Comparison of ENCODE assay signal across 8 cellular contexts in genomic region chr1:114668784-114669561, GRCh38.
DNase-seq lines count a peak whose midpoint lies in the region; ATAC-seq and TF ChIP-seq lines count a peak whose summit lies in the region.

No MANE protein-coding gene starts in this region.

- H3K4me1 ChIP-seq in DOHH2 (ENCODE audit: control insufficient read depth, low read length), result peaks cover 14% of the 10 kb centered on the region

- H3K4me2 ChIP-seq in DOHH2 (ENCODE audit: low read length), result peak overlapping the region; percentile 96

- TF ChIP-seq CTCF in DOHH2 (IDR thresholded peaks at IDR 0.05; ENCODE audit: low read depth, low read length, poor library complexity, severe bottlenecking), result no peak
- no peak for TF ChIP-seq CTCF in nephron (IDR thresholded peaks at IDR 0.05; ENCODE audit: unreplicated experiment in 3 of 3)
- no peak for TF ChIP-seq CTCF in GM13976 (IDR thresholded peaks at IDR 0.05; ENCODE audit: borderline replicate concordance, control extremely low read depth, extremely low read depth, insufficient read depth, missing control alignments)
- TF ChIP-seq CTCF in GM10248 (IDR thresholded peaks at IDR 0.05; ENCODE audit: control extremely low read depth, extremely low read depth, low read depth, missing control alignments), result no peak

- H3K27ac ChIP-seq in DOHH2 (ENCODE audit: low read depth, low read length), result no peak overlapping the region

- H3K9me2 ChIP-seq in DOHH2 (replicated peaks; ENCODE audit: control insufficient read depth, low read length), result no peaks in the 10 kb centered on the region

- no peak for ATAC-seq in effector memory CD8-positive, alpha-beta T cell (replicated peaks)

- H3K9me3 ChIP-seq in DOHH2 (ENCODE audit: control insufficient read depth, insufficient read depth, low read length), result no peaks in the 10 kb centered on the region

- peaks cover 5% of the 10 kb centered on the region for H3K36me3 Mint-ChIP-seq in effector memory CD8-positive, alpha-beta T cell (ENCODE audit: insufficient read depth)
- H3K36me3 Mint-ChIP-seq in nephron (ENCODE audit: low read depth), result no peaks in the 10 kb centered on the region

- peaks cover 0 to 7% of the 10 kb centered on the region in 2 donors for H3K27me3 Mint-ChIP-seq in effector memory CD8-positive, alpha-beta T cell
- H3K27me3 Mint-ChIP-seq in nephron (ENCODE audit: low read depth), result peaks cover 20% of the 10 kb centered on the region

- CTCF ChIA-PET in GM10248 (lab: Yijun Ruan, JAX), result interaction anchor here (1.0 to 5.6 kb wide), 6 partner anchors 10 to 322 kb away, joined by 3 to 39 read pairs (median 4); no protein-coding TSS in a partner anchor

- peaks cover 3 to 5% of the 10 kb centered on the region in 2 donors for H3K4me1 Mint-ChIP-seq in effector memory CD8-positive, alpha-beta T cell (ENCODE audit: low read depth in 2 of 2)
- peaks cover 12% of the 10 kb centered on the region for H3K4me1 Mint-ChIP-seq in nephron

- H3K4me3 ChIP-seq in DOHH2 (ENCODE audit: low read length), result peak overlapping the region; percentile 84

- H3K79me2 ChIP-seq in DOHH2 (ENCODE audit: control insufficient read depth, low read length), result no peaks in the 10 kb centered on the region

- in situ Hi-C loops in GM13976 (cut with MboI; ENCODE audit: low sequenced_read_pairs, unreplicated experiment), result no loop called here

- no peaks in the 10 kb centered on the region for H4K20me1 ChIP-seq in DOHH2 (ENCODE audit: control insufficient read depth, insufficient read depth, low read depth, low read length)

- peak; percentile 11 for DNase-seq in NAMALWA (ENCODE audit: low spot score)
- no peak for DNase-seq in effector memory CD8-positive, alpha-beta T cell
- no peak for DNase-seq in germinal center (ENCODE audit: low spot score)
- no peak for DNase-seq in GM13976 (ENCODE audit: low spot score)
- DNase-seq in GM10248 (ENCODE audit: extremely low spot score), result no peak
- DNase-seq in NCI-H2171 (lab: John Stamatoyannopoulos, UW), result no peak

- peaks cover 13% of the 10 kb centered on the region for H3K27me3 ChIP-seq in DOHH2 (ENCODE audit: control insufficient read depth, low read length)

- no peaks in the 10 kb centered on the region for H3F3A ChIP-seq in DOHH2 (ENCODE audit: control insufficient read depth, insufficient read depth)

- H3K9me3 Mint-ChIP-seq in effector memory CD8-positive, alpha-beta T cell, result no peaks in the 10 kb centered on the region
- no peaks in the 10 kb centered on the region for H3K9me3 Mint-ChIP-seq in nephron

- peak overlapping the region; percentile 91 to 93 for H3K4me3 Mint-ChIP-seq in effector memory CD8-positive, alpha-beta T cell
- H3K4me3 Mint-ChIP-seq in nephron, result peak overlapping the region; percentile 90 to 97 (median 95)

- peak overlapping the region in 1 of 2 donors; percentile 62 for H3K27ac Mint-ChIP-seq in effector memory CD8-positive, alpha-beta T cell
- peak overlapping the region in 1 of 3 experiments; percentile 20 for H3K27ac Mint-ChIP-seq in nephron

- H3K36me3 ChIP-seq in DOHH2 (ENCODE audit: control insufficient read depth, low read length), result no peaks in the 10 kb centered on the region

- POLR2A ChIA-PET in GM10248 (lab: Yijun Ruan, JAX), result interaction anchor here (0.6 kb wide), 1 partner anchor 29 kb away, joined by 4 read pairs; no protein-coding TSS in a partner anchor
